Comparison of ENCODE assay signal across 1 cellular context in the genomic region with DNA sequence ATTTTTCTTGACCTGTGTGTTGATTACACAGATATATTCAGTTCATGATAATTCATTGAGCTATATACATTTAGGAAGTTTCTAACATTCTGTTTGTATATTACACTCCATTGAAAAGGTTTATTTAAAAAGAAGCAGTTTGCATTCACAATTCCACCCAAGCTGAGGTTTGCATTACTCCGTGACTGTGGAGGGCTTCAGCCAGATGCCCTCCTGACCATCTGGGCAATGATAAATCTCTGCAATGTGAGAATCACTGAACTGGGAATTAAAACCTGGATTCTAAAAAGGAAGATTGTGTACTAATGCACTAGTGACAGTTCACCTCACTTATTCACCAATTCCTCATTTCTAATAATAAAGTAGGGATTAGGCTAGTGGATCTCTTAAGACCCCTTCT.
TF ChIP-seq lines count a peak whose summit lies in the region.

No MANE protein-coding gene starts in this region.

TF ChIP-seq in liver, 16 proteins besides CTCF, POLR2A, EP300 and RAD21 (continued from another document):
- TF ChIP-seq HNF4A (conservative IDR thresholded peaks at IDR 0.05): no peak
- TF ChIP-seq FOXA1 (IDR thresholded peaks at IDR 0.05): no peak
- TF ChIP-seq, protein P1, sequence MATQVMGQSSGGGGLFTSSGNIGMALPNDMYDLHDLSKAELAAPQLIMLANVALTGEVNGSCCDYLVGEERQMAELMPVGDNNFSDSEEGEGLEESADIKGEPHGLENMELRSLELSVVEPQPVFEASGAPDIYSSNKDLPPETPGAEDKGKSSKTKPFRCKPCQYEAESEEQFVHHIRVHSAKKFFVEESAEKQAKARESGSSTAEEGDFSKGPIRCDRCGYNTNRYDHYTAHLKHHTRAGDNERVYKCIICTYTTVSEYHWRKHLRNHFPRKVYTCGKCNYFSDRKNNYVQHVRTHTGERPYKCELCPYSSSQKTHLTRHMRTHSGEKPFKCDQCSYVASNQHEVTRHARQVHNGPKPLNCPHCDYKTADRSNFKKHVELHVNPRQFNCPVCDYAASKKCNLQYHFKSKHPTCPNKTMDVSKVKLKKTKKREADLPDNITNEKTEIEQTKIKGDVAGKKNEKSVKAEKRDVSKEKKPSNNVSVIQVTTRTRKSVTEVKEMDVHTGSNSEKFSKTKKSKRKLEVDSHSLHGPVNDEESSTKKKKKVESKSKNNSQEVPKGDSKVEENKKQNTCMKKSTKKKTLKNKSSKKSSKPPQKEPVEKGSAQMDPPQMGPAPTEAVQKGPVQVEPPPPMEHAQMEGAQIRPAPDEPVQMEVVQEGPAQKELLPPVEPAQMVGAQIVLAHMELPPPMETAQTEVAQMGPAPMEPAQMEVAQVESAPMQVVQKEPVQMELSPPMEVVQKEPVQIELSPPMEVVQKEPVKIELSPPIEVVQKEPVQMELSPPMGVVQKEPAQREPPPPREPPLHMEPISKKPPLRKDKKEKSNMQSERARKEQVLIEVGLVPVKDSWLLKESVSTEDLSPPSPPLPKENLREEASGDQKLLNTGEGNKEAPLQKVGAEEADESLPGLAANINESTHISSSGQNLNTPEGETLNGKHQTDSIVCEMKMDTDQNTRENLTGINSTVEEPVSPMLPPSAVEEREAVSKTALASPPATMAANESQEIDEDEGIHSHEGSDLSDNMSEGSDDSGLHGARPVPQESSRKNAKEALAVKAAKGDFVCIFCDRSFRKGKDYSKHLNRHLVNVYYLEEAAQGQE (IDR thresholded peaks at IDR 0.05): no peak
- TF ChIP-seq TAF1 (conservative IDR thresholded peaks at IDR 0.05): no peak
- TF ChIP-seq RXRA (IDR thresholded peaks at IDR 0.05): no peak
